18 cellular contexts compared by ENCODE assay signal in the genomic region with DNA sequence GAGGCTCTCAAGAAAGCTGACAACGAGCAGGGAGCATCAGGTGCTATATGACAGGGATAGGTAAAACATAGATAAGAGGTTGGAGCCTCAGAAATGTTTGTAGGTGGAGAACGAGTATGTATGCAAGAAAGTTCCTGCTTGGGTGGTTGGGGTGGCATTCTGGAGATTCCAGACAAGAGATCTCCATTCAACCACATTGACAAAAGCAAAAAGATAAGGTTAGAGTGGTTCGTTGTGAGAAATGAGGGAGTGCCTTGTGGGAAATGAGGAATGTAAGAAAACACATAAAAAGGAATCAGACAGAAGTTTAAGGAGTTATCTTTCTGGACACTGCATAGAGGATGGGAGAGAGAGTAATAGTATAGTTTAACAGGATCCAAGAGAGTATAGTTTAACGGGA.
A peak's percentile ranks its signal among the peaks of the same experiment; 100 is the strongest.
DNase-seq lines count a peak whose midpoint lies in the region; ATAC-seq and TF ChIP-seq lines count a peak whose summit lies in the region.
"Had no signal": no experiment of that assay in that cellular context is flagged by ENCODE, and none has a peak within 500 bp of the region (broad histone marks: within the 10 kb centered on the region; RNA-seq: fewer than 3 reads in every experiment).

No MANE protein-coding gene starts in this region.

- dilution Hi-C loops in IMR-90 (cut with HindIII; ENCODE audit: low sequenced_read_pairs, unreplicated experiment) = no loop called here

- TF ChIP-seq RAD21 in IMR-90 (IDR thresholded peaks at IDR 0.05; ENCODE audit: low read length) = no peak

- peak overlapping the region; percentile 79 for H2BK120ac ChIP-seq in IMR-90 (ENCODE audit: low read depth, low read length)

- in situ Hi-C loops in IMR-90 (cut with MboI; ENCODE audit: low sequenced_read_pairs) = loop anchor here (10.0 kb wide), 1 partner anchor 79 kb away; no protein-coding TSS in a partner anchor

- no peak overlapping the region for H3K56ac ChIP-seq in IMR-90 (ENCODE audit: extremely low read depth, insufficient read depth, low read length)

- peak overlapping the region in 1 of 2 experiments; percentile 22; a peak in 1 of 4 replicates for H4K8ac ChIP-seq in IMR-90 (ENCODE audit: low read depth in 2 of 2, low read length in 2 of 2)

- no peaks in the 10 kb centered on the region for H3K36me3 ChIP-seq in BLaER1
- H3K36me3 ChIP-seq in IMR-90 (ENCODE audit: control insufficient read depth, insufficient read depth, low read length) = no peaks in the 10 kb centered on the region
- H3K36me3 ChIP-seq: Peyer's patch had no signal

- H4K91ac ChIP-seq in IMR-90 (ENCODE audit: insufficient read depth, low read depth, low read length) = peak overlapping the region; percentile 56

- no peak overlapping the region for H3K27ac Mint-ChIP-seq in osteocyte (ENCODE audit: unreplicated experiment)
- H3K27ac Mint-ChIP-seq: CD4-positive, CD25-positive, alpha-beta regulatory T cell had no signal

- H3K4me3 ChIP-seq in BLaER1 (no peak overlapping the region), IMR-90 (ENCODE audit: insufficient read depth, low read depth, low read length) (no peak overlapping the region), choroid plexus epithelial cell (ENCODE audit: low read depth, low read length) (no peak overlapping the region)
- H3K4me3 ChIP-seq: Peyer's patch had no signal

- CTCF ChIA-PET in IMR-90 (lab: Yijun Ruan, JAX) = no interaction called here

- no peak overlapping the region for H2AK9ac ChIP-seq in IMR-90 (replicated peaks; ENCODE audit: low read depth, low read length, poor library complexity)

- H3K9me3 Mint-ChIP-seq in osteocyte (ENCODE audit: unreplicated experiment) = no peaks in the 10 kb centered on the region
- H3K9me3 Mint-ChIP-seq in activated T-cell treated with anti-CD3 and anti-CD28 coated beads, Interleukin-2, amount 50 U/mL, for 4 hours = no peaks in the 10 kb centered on the region
- H3K9me3 Mint-ChIP-seq: CD4-positive, CD25-positive, alpha-beta regulatory T cell had no signal

- peaks cover 22% of the 10 kb centered on the region for H3K4me1 Mint-ChIP-seq in osteocyte (ENCODE audit: unreplicated experiment)
- no peaks in the 10 kb centered on the region for H3K4me1 Mint-ChIP-seq in activated T-cell treated with anti-CD3 and anti-CD28 coated beads, Interleukin-2, amount 50 U/mL, for 4 hours (ENCODE audit: low read depth)

- H3K27me3 Mint-ChIP-seq in osteocyte (ENCODE audit: unreplicated experiment) = no peaks in the 10 kb centered on the region
- H3K27me3 Mint-ChIP-seq in activated T-cell treated with anti-CD3 and anti-CD28 coated beads, Interleukin-2, amount 50 U/mL, for 4 hours (ENCODE audit: low read depth) = peaks cover 6% of the 10 kb centered on the region

- H2BK15ac ChIP-seq in IMR-90 (ENCODE audit: low read depth, low read length) = peak overlapping the region; percentile 81; the same call in 2 of the 3 replicates

- POLR2A ChIA-PET in IMR-90 (lab: Charles Lee; ENCODE audit: unreplicated experiment) = no interaction called here

- H3K36me3 Mint-ChIP-seq in osteocyte (ENCODE audit: unreplicated experiment) = no peaks in the 10 kb centered on the region
- H3K36me3 Mint-ChIP-seq in activated T-cell treated with anti-CD3 and anti-CD28 coated beads, Interleukin-2, amount 50 U/mL, for 4 hours (ENCODE audit: insufficient read depth) = no peaks in the 10 kb centered on the region
- H3K36me3 Mint-ChIP-seq: CD4-positive, CD25-positive, alpha-beta regulatory T cell had no signal

- H3K27ac ChIP-seq in BLaER1 (0 out of 2 replicates have a peak overlapping the region, but pooled peaks have one; percentile 26), IMR-90 (ENCODE audit: insufficient read depth, low read length) (no peak overlapping the region)
- H3K27ac ChIP-seq: Peyer's patch had no signal

- H3K9me3 ChIP-seq in BLaER1 = no peaks in the 10 kb centered on the region
- H3K9me3 ChIP-seq in IMR-90 (ENCODE audit: control insufficient read depth, insufficient read depth, low read length) = no peaks in the 10 kb centered on the region
- H3K9me3 ChIP-seq: Peyer's patch had no signal

- H3K18ac ChIP-seq in IMR-90 (ENCODE audit: low read depth, low read length) = no peak overlapping the region

- H3K4me3 Mint-ChIP-seq in osteocyte (ENCODE audit: unreplicated experiment) = no peak overlapping the region
- H3K4me3 Mint-ChIP-seq in activated T-cell treated with anti-CD3 and anti-CD28 coated beads, Interleukin-2, amount 50 U/mL, for 4 hours = no peak overlapping the region
- H3K4me3 Mint-ChIP-seq: CD4-positive, CD25-positive, alpha-beta regulatory T cell had no signal

- H2BK5ac ChIP-seq in IMR-90 (ENCODE audit: low read depth, low read length, poor library complexity, severe bottlenecking) = no peak overlapping the region

- no peak for ATAC-seq in IMR-90 (ENCODE audit: low read depth)
- no peak for ATAC-seq in HG03025 (IDR thresholded peaks at IDR 0.05; ENCODE audit: low FRiP score, unreplicated experiment)
- no peak for ATAC-seq in activated T-cell treated with anti-CD3 and anti-CD28 coated beads, Interleukin-2, amount 50 U/mL, for 4 hours

- H2AK5ac ChIP-seq in IMR-90 (ENCODE audit: low read depth, low read length) = peak overlapping the region; percentile 72

- H3K4me2 ChIP-seq in BLaER1 = peak overlapping the region; percentile 80
- H3K4me2 ChIP-seq in IMR-90 (ENCODE audit: low read depth, low read length) = no peak overlapping the region

- H3K9ac ChIP-seq in BLaER1 = no peak overlapping the region
- no peak overlapping the region for H3K9ac ChIP-seq in IMR-90 (ENCODE audit: low read depth, low read length)

- no peak for TF ChIP-seq CTCF in IMR-90 (conservative IDR thresholded peaks at IDR 0.05; ENCODE audit: low read depth, low read length)
- TF ChIP-seq CTCF in choroid plexus epithelial cell (conservative IDR thresholded peaks at IDR 0.05; ENCODE audit: low read depth, low read length) = no peak
- TF ChIP-seq CTCF in osteocyte (IDR thresholded peaks at IDR 0.05) = no peak

- H3K79me1 ChIP-seq in IMR-90 (ENCODE audit: low read depth in 1 of 2, low read length in 2 of 2) = 0 out of 4 replicates have a peak, but pooled peaks cover 0 to 15% of the 10 kb centered on the region in 2 experiments

- intact Hi-C loops in IMR-90 (cut with micrococcal nuclease) = no loop called here

- WGBS in IMR-90 (ENCODE audit: extremely low coverage in 2 of 2, insufficient read length in 1 of 2), 2 experiments = 100% methylated on average over 1 of the region's 4 CpGs

- H3K14ac ChIP-seq in IMR-90 (replicated peaks; ENCODE audit: low read depth, low read length) = 0 out of 2 replicates have a peak overlapping the region, but pooled peaks have one; percentile 33

- no peak overlapping the region for H3K23ac ChIP-seq in IMR-90 (ENCODE audit: low read depth, low read length)

- BruUV-seq in IMR-90 (replicated peaks; lab: Mats Ljungman, UMichigan) = no TSS peak

- DNase-seq in IMR-90 (no peak), choroid plexus epithelial cell (ENCODE audit: low read depth) (peak; percentile 23), osteocyte (ENCODE audit: extremely low spot score, unreplicated experiment) (peak; percentile 13), NCI-H1092 treated with DMSO at 0.1 percent for 48 hours (lab: John Stamatoyannopoulos, UW) (no peak)
- DNase-seq in stimulated activated naive CD4-positive, alpha-beta T cell treated with Interleukin-2 at 50 U/mL for 16 hours (lab: John Stamatoyannopoulos, UW) = no peak
- DNase-seq in activated T-cell treated with anti-CD3 and anti-CD28 coated beads, Interleukin-2, amount 50 U/mL, for 4 hours = no peak
- DNase-seq: ACHN; CD4-positive, CD25-positive, alpha-beta regulatory T cell; COR-L47; DMS 273 treated with DMSO at 0.1 percent for 48 hours; MM.1S; NCI-H1092; NCI-H146; NCI-H2029 treated with DMSO at 0.1 percent for 48 hours; Peyer's patch; SW 1271 had no signal

- H2BK20ac ChIP-seq in IMR-90 (ENCODE audit: low read depth, low read length) = peak overlapping the region; percentile 51; the same call in 1 of the 2 replicates

- H3K9me1 ChIP-seq in IMR-90 (ENCODE audit: insufficient read depth, low read length) = peaks cover 11% of the 10 kb centered on the region

- H4K20me1 ChIP-seq in BLaER1 = no peaks in the 10 kb centered on the region
- no peaks in the 10 kb centered on the region for H4K20me1 ChIP-seq in IMR-90 (ENCODE audit: insufficient read depth, low read length)

- TF ChIP-seq POLR2A in IMR-90 (IDR thresholded peaks at IDR 0.05; ENCODE audit: low read depth, low read length) = no peak

- peak overlapping the region; percentile 45 for H3K4ac ChIP-seq in IMR-90 (ENCODE audit: low read depth, low read length)

- no peak overlapping the region for H4K5ac ChIP-seq in IMR-90 (ENCODE audit: low read depth, low read length)

- H3K27me3 ChIP-seq in BLaER1 (no peaks in the 10 kb centered on the region), IMR-90 (ENCODE audit: control insufficient read depth, insufficient read depth, low read length) (no peaks in the 10 kb centered on the region)
- H3K27me3 ChIP-seq: Peyer's patch had no signal

- no peak overlapping the region for H2AFZ ChIP-seq in IMR-90 (replicated peaks; ENCODE audit: low read length, poor library complexity)

- peaks cover 78% of the 10 kb centered on the region for H3K4me1 ChIP-seq in BLaER1
- H3K4me1 ChIP-seq in IMR-90 (ENCODE audit: control insufficient read depth, insufficient read depth, low read length) = peaks cover 17% of the 10 kb centered on the region
- H3K4me1 ChIP-seq: Peyer's patch had no signal

TF ChIP-seq in IMR-90, 13 proteins besides CTCF, POLR2A, EP300 and RAD21 (continues in another document):
- TF ChIP-seq RFX5 (IDR thresholded peaks at IDR 0.05; ENCODE audit: low read depth, low read length) = no peak
- TF ChIP-seq SMC3 (IDR thresholded peaks at IDR 0.05; ENCODE audit: low read depth, low read length) = no peak
- no peak for TF ChIP-seq MAZ (IDR thresholded peaks at IDR 0.05; ENCODE audit: borderline replicate concordance, low read depth, low read length)
- no peak for TF ChIP-seq MAFK (IDR thresholded peaks at IDR 0.05; ENCODE audit: low read depth, low read length)
- no peak for TF ChIP-seq BHLHE40 (IDR thresholded peaks at IDR 0.05; ENCODE audit: low read depth, low read length)
- TF ChIP-seq NFE2L2 (IDR thresholded peaks at IDR 0.05; ENCODE audit: low read depth, low read length) = no peak
- no peak for TF ChIP-seq FOS (IDR thresholded peaks at IDR 0.05; ENCODE audit: low read depth, low read length)
- no peak for TF ChIP-seq RCOR1 (IDR thresholded peaks at IDR 0.05; ENCODE audit: insufficient replicate concordance, low read length)
- TF ChIP-seq, protein P1, sequence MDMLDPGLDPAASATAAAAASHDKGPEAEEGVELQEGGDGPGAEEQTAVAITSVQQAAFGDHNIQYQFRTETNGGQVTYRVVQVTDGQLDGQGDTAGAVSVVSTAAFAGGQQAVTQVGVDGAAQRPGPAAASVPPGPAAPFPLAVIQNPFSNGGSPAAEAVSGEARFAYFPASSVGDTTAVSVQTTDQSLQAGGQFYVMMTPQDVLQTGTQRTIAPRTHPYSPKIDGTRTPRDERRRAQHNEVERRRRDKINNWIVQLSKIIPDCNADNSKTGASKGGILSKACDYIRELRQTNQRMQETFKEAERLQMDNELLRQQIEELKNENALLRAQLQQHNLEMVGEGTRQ (IDR thresholded peaks at IDR 0.05; ENCODE audit: low read depth, low read length) = no peak

Comparison
In these comparisons a context has a peak if more than half of its experiments do, and no peak if none do; other contexts are left out.
1. DNase-seq: peak in choroid plexus epithelial cell (single experiment) and osteocyte (single experiment); none in IMR-90 (single experiment), stimulated activated naive CD4-positive, alpha-beta T cell treated with Interleukin-2 at 50 U/mL for 16 hours (single experiment), NCI-H1092 treated with DMSO at 0.1 percent for 48 hours (single experiment) and activated T-cell treated with anti-CD3 and anti-CD28 coated beads, Interleukin-2, amount 50 U/mL, for 4 hours (single experiment).